1 cellular context compared by ENCODE assay signal in the genomic region with DNA sequence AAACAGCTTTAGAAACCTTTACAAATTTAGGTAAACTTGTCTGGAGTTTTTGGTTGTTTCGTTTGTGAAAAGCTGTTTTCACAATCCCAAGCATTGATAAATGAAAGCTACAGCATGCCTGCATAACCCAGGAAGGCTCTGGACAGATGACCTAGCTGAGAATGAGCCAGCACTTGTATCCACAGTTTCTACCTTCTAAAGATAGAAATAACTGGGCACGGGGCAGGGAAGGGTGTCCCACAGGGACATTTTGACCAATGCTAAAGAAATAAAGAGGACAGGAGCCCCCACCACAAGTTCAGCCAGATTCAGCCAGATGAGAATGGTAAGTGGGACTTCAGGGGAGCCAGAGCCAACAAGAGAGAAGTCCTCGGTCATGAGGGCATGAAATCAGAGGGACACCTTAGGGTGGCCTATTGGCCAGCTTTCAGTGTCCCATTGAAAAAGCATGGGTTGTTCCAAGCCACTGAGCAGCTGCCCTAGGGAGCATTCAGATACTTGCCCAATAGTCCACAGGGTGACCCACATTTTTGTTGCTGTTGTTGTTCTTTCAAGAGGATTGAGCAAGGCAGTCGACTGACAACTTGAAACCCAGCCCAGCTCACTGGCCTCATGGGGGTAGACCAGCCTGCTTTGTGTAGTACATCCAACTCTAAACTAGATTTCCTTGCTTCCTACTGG.
TF ChIP-seq lines count a peak whose summit lies in the region.

No MANE protein-coding gene starts in this region.

TF ChIP-seq in WTC11, 78 proteins besides CTCF, POLR2A, EP300 and RAD21:
- TF ChIP-seq SOX15 (CRISPR knock-in tag; IDR thresholded peaks at IDR 0.05): no peak
- TF ChIP-seq TP53 (CRISPR knock-in tag; IDR thresholded peaks at IDR 0.05): no peak
- no peak for TF ChIP-seq KAT7 (CRISPR knock-in tag; IDR thresholded peaks at IDR 0.05; ENCODE audit: borderline replicate concordance)
- TF ChIP-seq, protein P1, sequence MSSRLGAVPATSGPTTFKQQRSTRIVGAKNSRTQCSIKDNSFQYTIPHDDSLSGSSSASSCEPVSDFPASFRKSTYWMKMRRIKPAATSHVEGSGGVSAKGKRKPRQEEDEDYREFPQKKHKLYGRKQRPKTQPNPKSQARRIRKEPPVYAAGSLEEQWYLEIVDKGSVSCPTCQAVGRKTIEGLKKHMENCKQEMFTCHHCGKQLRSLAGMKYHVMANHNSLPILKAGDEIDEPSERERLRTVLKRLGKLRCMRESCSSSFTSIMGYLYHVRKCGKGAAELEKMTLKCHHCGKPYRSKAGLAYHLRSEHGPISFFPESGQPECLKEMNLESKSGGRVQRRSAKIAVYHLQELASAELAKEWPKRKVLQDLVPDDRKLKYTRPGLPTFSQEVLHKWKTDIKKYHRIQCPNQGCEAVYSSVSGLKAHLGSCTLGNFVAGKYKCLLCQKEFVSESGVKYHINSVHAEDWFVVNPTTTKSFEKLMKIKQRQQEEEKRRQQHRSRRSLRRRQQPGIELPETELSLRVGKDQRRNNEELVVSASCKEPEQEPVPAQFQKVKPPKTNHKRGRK (CRISPR knock-in tag; IDR thresholded peaks at IDR 0.05; ENCODE audit: borderline replicate concordance): no peak
- no peak for TF ChIP-seq PRDM15 (CRISPR knock-in tag; IDR thresholded peaks at IDR 0.05)
- TF ChIP-seq USF2 (CRISPR knock-in tag; IDR thresholded peaks at IDR 0.05): no peak
TF ChIP-seq in WTC11: peak in this region for 0.
